Comparison of ENCODE assay signal across 8 cellular contexts in the genomic region with DNA sequence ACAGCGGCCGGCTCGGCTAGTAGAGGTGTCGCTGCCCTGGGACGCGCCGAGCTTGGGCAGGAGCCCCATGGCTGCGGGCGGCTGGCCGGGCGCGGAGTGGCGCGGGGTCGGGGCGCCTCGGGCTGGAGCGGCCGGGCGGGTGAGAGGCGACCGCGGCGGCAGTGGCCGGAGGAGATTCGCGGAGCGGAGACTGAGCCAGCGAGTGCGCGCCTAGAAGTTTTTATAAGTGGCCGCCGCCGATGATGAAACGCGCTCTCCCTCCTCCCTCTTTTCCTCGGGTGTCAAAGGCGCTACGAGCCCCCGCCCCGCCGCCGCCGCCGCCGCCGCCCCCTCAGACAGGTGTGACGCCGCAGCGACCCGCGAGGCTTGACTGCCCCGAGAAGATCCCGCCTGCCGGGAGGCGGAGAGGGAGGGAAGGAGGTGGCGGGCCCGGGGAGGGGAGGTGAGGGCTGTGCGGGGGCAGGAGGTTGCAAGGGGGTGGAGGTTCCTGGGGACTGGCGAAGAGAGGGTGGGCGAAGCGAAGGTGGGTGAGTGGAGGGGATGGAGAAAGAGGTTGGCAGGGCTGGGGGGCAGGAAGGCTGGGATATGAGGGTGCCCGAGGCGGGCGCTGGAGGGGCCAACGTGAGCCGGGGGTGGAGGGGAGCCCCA. TPM values are rescaled to one million over a fixed set of nuclear protein-coding genes. Genes with fewer than 3 reads are reported as not detected.
DNase-seq lines count a peak whose midpoint lies in the region; TF ChIP-seq lines count a peak whose summit lies in the region.

A gene (minus strand): TSS at position 192 of the 648 bp plus-strand sequence. CDS start 123 bp downstream, at position 69.

- TF ChIP-seq POLR2A in suprapubic skin (IDR thresholded peaks at IDR 0.05), result no peak

- H3K9me3 ChIP-seq in liver (ENCODE audit: control insufficient read depth in 4 of 4, low read length in 3 of 4) (no peaks in the 10 kb centered on the region), suprapubic skin (no peaks in the 10 kb centered on the region)

- TF ChIP-seq RAD21 in liver (IDR thresholded peaks at IDR 0.05), result no peak

- DNase-seq in ELR (ENCODE audit: low read depth) (peak; percentile 30), NCI-H146 treated with DMSO at 0.1 percent for 48 hours (lab: John Stamatoyannopoulos, UW; ENCODE audit: unreplicated experiment) (peak; percentile 24), choroid plexus epithelial cell (ENCODE audit: low read depth) (no peak), suprapubic skin (ENCODE audit: low spot score in 2 of 2) (peak in 1 of 2 donors; percentile 75), Ammon's horn (ENCODE audit: low spot score) (no peak), NCI-H1048 (lab: John Stamatoyannopoulos, UW) (no peak), NCI-H446 (lab: John Stamatoyannopoulos, UW) (no peak)

- H3K36me3 ChIP-seq in liver (ENCODE audit: control insufficient read depth in 4 of 4, insufficient read depth in 3 of 4, low read depth in 1 of 4, low read length in 3 of 4) (no peaks in the 10 kb centered on the region), suprapubic skin (no peaks in the 10 kb centered on the region)

- TF ChIP-seq CTCF in choroid plexus epithelial cell (conservative IDR thresholded peaks at IDR 0.05; ENCODE audit: low read depth, low read length), result no peak
- no peak for TF ChIP-seq CTCF in liver (IDR thresholded peaks at IDR 0.05; ENCODE audit: low read depth, low read length, missing input control)
- no peak for TF ChIP-seq CTCF in suprapubic skin (IDR thresholded peaks at IDR 0.05)

- H3K9ac ChIP-seq in liver (ENCODE audit: low read depth in 1 of 2, low read length in 2 of 2), result no peak within 1 kb of the TSS

- H3K4me1 ChIP-seq in liver (ENCODE audit: control insufficient read depth in 4 of 4, insufficient read depth in 4 of 4, low read length in 3 of 4) (peaks cover 1 to 12% (median 10%) of the 10 kb centered on the region in 4 donors), suprapubic skin (peaks cover 26% of the 10 kb centered on the region)

- 2% methylated on average over 67 of the region's 67 CpGs for WGBS in liver
- WGBS in suprapubic skin, result 2% methylated on average over 25 of the region's 67 CpGs

- no peak for TF ChIP-seq EP300 in suprapubic skin (IDR thresholded peaks at IDR 0.05)

- peaks cover 0 to 4% (median under 1%) of the 10 kb centered on the region in 4 donors for H3K27me3 ChIP-seq in liver (ENCODE audit: control insufficient read depth in 4 of 4, insufficient read depth in 4 of 4, low read length in 3 of 4)
- peaks cover 24% of the 10 kb centered on the region for H3K27me3 ChIP-seq in suprapubic skin

- H3K27ac ChIP-seq in liver (ENCODE audit: low read depth in 1 of 2, low read length in 2 of 2) (no peak within 1 kb of the TSS), suprapubic skin (peak within 1 kb of the TSS; percentile 39)

- H3K4me3 ChIP-seq in choroid plexus epithelial cell (ENCODE audit: low read depth, low read length) (peak within 1 kb of the TSS; percentile 59), liver (ENCODE audit: low read depth in 1 of 3, low read length in 3 of 3) (peak within 1 kb of the TSS in 2 of 3 donors; percentile 51 to 60), suprapubic skin (peak within 1 kb of the TSS; percentile 69)

TF ChIP-seq in liver, 16 proteins besides CTCF, POLR2A, EP300 and RAD21:
- TF ChIP-seq TAF1 (conservative IDR thresholded peaks at IDR 0.05) (no peak), HNF4A (conservative IDR thresholded peaks at IDR 0.05) (no peak), GABPA (IDR thresholded peaks at IDR 0.05 in 1 of 2, conservative IDR thresholded peaks at IDR 0.05 in 1 of 2) (no peak), NR2F2 (IDR thresholded peaks at IDR 0.05) (no peak)
- TF ChIP-seq, protein P1, sequence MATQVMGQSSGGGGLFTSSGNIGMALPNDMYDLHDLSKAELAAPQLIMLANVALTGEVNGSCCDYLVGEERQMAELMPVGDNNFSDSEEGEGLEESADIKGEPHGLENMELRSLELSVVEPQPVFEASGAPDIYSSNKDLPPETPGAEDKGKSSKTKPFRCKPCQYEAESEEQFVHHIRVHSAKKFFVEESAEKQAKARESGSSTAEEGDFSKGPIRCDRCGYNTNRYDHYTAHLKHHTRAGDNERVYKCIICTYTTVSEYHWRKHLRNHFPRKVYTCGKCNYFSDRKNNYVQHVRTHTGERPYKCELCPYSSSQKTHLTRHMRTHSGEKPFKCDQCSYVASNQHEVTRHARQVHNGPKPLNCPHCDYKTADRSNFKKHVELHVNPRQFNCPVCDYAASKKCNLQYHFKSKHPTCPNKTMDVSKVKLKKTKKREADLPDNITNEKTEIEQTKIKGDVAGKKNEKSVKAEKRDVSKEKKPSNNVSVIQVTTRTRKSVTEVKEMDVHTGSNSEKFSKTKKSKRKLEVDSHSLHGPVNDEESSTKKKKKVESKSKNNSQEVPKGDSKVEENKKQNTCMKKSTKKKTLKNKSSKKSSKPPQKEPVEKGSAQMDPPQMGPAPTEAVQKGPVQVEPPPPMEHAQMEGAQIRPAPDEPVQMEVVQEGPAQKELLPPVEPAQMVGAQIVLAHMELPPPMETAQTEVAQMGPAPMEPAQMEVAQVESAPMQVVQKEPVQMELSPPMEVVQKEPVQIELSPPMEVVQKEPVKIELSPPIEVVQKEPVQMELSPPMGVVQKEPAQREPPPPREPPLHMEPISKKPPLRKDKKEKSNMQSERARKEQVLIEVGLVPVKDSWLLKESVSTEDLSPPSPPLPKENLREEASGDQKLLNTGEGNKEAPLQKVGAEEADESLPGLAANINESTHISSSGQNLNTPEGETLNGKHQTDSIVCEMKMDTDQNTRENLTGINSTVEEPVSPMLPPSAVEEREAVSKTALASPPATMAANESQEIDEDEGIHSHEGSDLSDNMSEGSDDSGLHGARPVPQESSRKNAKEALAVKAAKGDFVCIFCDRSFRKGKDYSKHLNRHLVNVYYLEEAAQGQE (IDR thresholded peaks at IDR 0.05), result no peak

RNA-seq across cellular contexts. Expression of the gene that starts here (rescaled TPM):
- total RNA-seq in liver, result 1 to 10 TPM in 1 of 2 donors, under 1 TPM in 1; 0.56 to 2.6 TPM
- 1 to 10 TPM; 1.8 to 3.1 TPM for polyA plus RNA-seq in liver
- total RNA-seq in suprapubic skin, result 10 to 100 TPM; 25.0 to 38.7 (median 29.4) TPM

Comparison
In these comparisons a context has a peak if more than half of its experiments do, and no peak if none do; other contexts are left out.
1. RNA of the gene that starts here (total RNA-seq): 25.0 to 38.7 TPM in suprapubic skin; 0.56 to 2.6 TPM in liver; every median in the first group is over 4 times any median in the second.
2. DNase-seq: peak in ELR (single experiment) and NCI-H146 treated with DMSO at 0.1 percent for 48 hours (single experiment); none in choroid plexus epithelial cell (single experiment), Ammon's horn (single experiment), NCI-H1048 (single experiment) and NCI-H446 (0 of 2).
3. Peak in every context shown above with its lines, with median percentiles within 50 percentile points of each other: H3K4me3 ChIP-seq.